1 cellular context compared by ENCODE assay signal in genomic region chr3:134904333-134904771, GRCh38.
A peak's percentile ranks its signal among the peaks of the same experiment; 100 is the strongest.
TF ChIP-seq lines count a peak whose summit lies in the region.

No MANE protein-coding gene starts in this region.

TF ChIP-seq in GM12878, 131 proteins besides CTCF, POLR2A, EP300 and RAD21 (continued from another document):
- TF ChIP-seq SKIL (IDR thresholded peaks at IDR 0.05; ENCODE audit: low read depth, poor library complexity, severe bottlenecking) = peak; percentile 98
- no peak for TF ChIP-seq ZNF384 (IDR thresholded peaks at IDR 0.05; ENCODE audit: borderline replicate concordance, low read depth, low read length)
- TF ChIP-seq TBL1XR1 (IDR thresholded peaks at IDR 0.05; ENCODE audit: low read depth, low read length) = peak; percentile 99
- no peak for TF ChIP-seq FOS (IDR thresholded peaks at IDR 0.05; ENCODE audit: borderline replicate concordance, extremely low read depth, insufficient read length)
- TF ChIP-seq PKNOX1 (IDR thresholded peaks at IDR 0.05) = no peak
- TF ChIP-seq NRF1 (conservative IDR thresholded peaks at IDR 0.05; ENCODE audit: low read depth, low read length) = no peak
- TF ChIP-seq CBX5 (IDR thresholded peaks at IDR 0.05; ENCODE audit: low read depth) = peak; percentile 93
- no peak for TF ChIP-seq ZNF274 (IDR thresholded peaks at IDR 0.05; ENCODE audit: insufficient read depth, insufficient read length)
- no peak for TF ChIP-seq TAF1 (IDR thresholded peaks at IDR 0.05; ENCODE audit: borderline replicate concordance, low read depth, low read length)
- no peak for TF ChIP-seq ATF3 (IDR thresholded peaks at IDR 0.05; ENCODE audit: borderline replicate concordance, extremely low read depth, low read depth, low read length)
- TF ChIP-seq ZNF622 (IDR thresholded peaks at IDR 0.05) = no peak
- TF ChIP-seq RAD51 (IDR thresholded peaks at IDR 0.05) = peak; percentile 61; the same call in 1 of the 2 replicates
- TF ChIP-seq TCF3 (IDR thresholded peaks at IDR 0.05; ENCODE audit: borderline replicate concordance, insufficient read depth, low read depth, low read length) = peak; percentile 96
- TF ChIP-seq HSF1 (IDR thresholded peaks at IDR 0.05; ENCODE audit: low read depth, low read length) = 0 out of 2 replicates have a peak, but pooled peaks have one; percentile 19
- TF ChIP-seq SMC3 (IDR thresholded peaks at IDR 0.05; ENCODE audit: borderline replicate concordance, low read length) = no peak
- peak; percentile 58; the same call in 1 of the 2 replicates for TF ChIP-seq ZNF207 (IDR thresholded peaks at IDR 0.05; ENCODE audit: borderline replicate concordance)
- TF ChIP-seq GATAD2B (conservative IDR thresholded peaks at IDR 0.05; ENCODE audit: low read depth) = peak; percentile 100
- TF ChIP-seq MXI1 (IDR thresholded peaks at IDR 0.05; ENCODE audit: low read depth, low read length) = peak; percentile 89
- TF ChIP-seq CUX1 (IDR thresholded peaks at IDR 0.05; ENCODE audit: insufficient replicate concordance, low read depth, low read length) = peak; percentile 89
- TF ChIP-seq IKZF2 (IDR thresholded peaks at IDR 0.05) = peak; percentile 97 to 99
- TF ChIP-seq REST (IDR thresholded peaks at IDR 0.05; ENCODE audit: low read depth, low read length) = no peak
- no peak; the same call in 1 of the 2 replicates for TF ChIP-seq RFX5 (IDR thresholded peaks at IDR 0.05; ENCODE audit: low read depth, low read length)
- TF ChIP-seq ZBED1 (IDR thresholded peaks at IDR 0.05; ENCODE audit: borderline replicate concordance) = 0 out of 2 replicates have a peak, but pooled peaks have one; percentile 22
- TF ChIP-seq ZBTB40 (IDR thresholded peaks at IDR 0.05; ENCODE audit: borderline replicate concordance) = no peak
- peak; percentile 90; the same call in 1 of the 2 replicates for TF ChIP-seq BACH1 (IDR thresholded peaks at IDR 0.05; ENCODE audit: borderline replicate concordance)
- TF ChIP-seq ZBTB33 (IDR thresholded peaks at IDR 0.05) = no peak
- TF ChIP-seq MTA3 (IDR thresholded peaks at IDR 0.05; ENCODE audit: borderline replicate concordance, low read length) = peak; percentile 76; the same call in 1 of the 2 replicates
- TF ChIP-seq KLF5 (IDR thresholded peaks at IDR 0.05; ENCODE audit: partially characterized antibody) = peak; percentile 63
- TF ChIP-seq EED (IDR thresholded peaks at IDR 0.05; ENCODE audit: low read depth) = peak; percentile 58; the same call in 1 of the 2 replicates
- no peak for TF ChIP-seq JUND (IDR thresholded peaks at IDR 0.05; ENCODE audit: low read depth, low read length)
- peak; percentile 89 for TF ChIP-seq MEF2A (IDR thresholded peaks at IDR 0.05; ENCODE audit: insufficient read depth, low read depth, low read length)
- TF ChIP-seq NFIC (IDR thresholded peaks at IDR 0.05; ENCODE audit: low read depth, low read length) = peak; percentile 88
- TF ChIP-seq HCFC1 (IDR thresholded peaks at IDR 0.05; ENCODE audit: low read length) = no peak
- TF ChIP-seq SP1 (IDR thresholded peaks at IDR 0.05; ENCODE audit: low read depth, low read length) = peak; percentile 91
- TF ChIP-seq USF2 (IDR thresholded peaks at IDR 0.05; ENCODE audit: borderline replicate concordance, low read depth, low read length) = no peak
- TF ChIP-seq TARDBP (IDR thresholded peaks at IDR 0.05; ENCODE audit: borderline replicate concordance) = no peak
